In the genomic region with DNA sequence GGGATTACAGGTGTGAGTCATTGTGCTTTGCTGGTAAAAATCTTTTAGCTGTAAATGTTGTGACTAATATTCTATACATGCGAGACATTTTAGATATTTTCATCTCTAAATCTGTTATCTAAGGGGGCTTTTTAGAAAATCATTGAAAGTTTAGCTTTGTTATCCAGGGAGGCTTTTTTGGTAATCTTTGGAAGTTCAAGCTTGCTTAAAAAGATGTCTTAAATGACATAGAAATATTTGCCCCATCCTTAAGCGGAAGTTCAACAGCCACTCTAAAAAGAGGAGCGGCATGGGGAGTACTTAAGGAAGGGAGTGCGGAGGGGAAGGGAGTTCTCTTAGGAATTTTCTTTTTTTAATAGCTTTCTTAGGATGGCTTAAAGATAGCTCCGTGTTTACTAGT, we compare ENCODE assay signal across 25 cellular contexts.
"Had no signal": no experiment of that assay in that cellular context is flagged by ENCODE, and none has a peak within 500 bp of the region (broad histone marks: within the 10 kb centered on the region; RNA-seq: fewer than 3 reads in every experiment).

No MANE protein-coding gene starts in this region.

- H3K36me3 ChIP-seq: lower lobe of right lung, tibial nerve had no signal

- H3K27ac Mint-ChIP-seq: activated CD4-positive, alpha-beta memory T cell treated with anti-CD3 and anti-CD28 coated beads for 36 hours; activated CD4-positive, alpha-beta T cell treated with anti-CD3 and anti-CD28 coated beads, Interleukin-2, amount 10 ng/mL, durations not matched to agents 24 days and 14 days; activated T-helper 1 cell treated with anti-CD3 and anti-CD28 coated beads, Interleukin-12 subunit alpha, Interleukin-12 subunit beta, Interleukin-2, Interleukin-4 antibody, amounts not matched to agents 30 ng/mL and 10 ng/mL and 1 ng/mL, durations not matched to agents 14 hours and 24 hours and 36 hours; natural killer cell treated with Interleukin-12 subunit alpha and Interleukin-12 subunit beta and Interleukin-15 and Interleukin-18, amount 100 ng/mL, for 72 hours had no signal

- H3K36me3 Mint-ChIP-seq: natural killer cell treated with Interleukin-12 subunit alpha and Interleukin-12 subunit beta and Interleukin-15 and Interleukin-18, amount 100 ng/mL, for 72 hours had no signal

- H3K27ac ChIP-seq: heart right ventricle, lower lobe of right lung, tibial nerve had no signal

- H3K4me3 Mint-ChIP-seq: activated CD4-positive, alpha-beta memory T cell treated with anti-CD3 and anti-CD28 coated beads for 36 hours; activated CD4-positive, alpha-beta T cell treated with anti-CD3 and anti-CD28 coated beads, Interleukin-2, amount 10 ng/mL, durations not matched to agents 24 days and 14 days; activated T-helper 1 cell treated with anti-CD3 and anti-CD28 coated beads, Interleukin-12 subunit alpha, Interleukin-12 subunit beta, Interleukin-2, Interleukin-4 antibody, amounts not matched to agents 30 ng/mL and 10 ng/mL and 1 ng/mL, durations not matched to agents 14 hours and 24 hours and 36 hours; natural killer cell treated with Interleukin-12 subunit alpha and Interleukin-12 subunit beta and Interleukin-15 and Interleukin-18, amount 100 ng/mL, for 72 hours had no signal

- ATAC-seq: heart right ventricle; left lobe of liver; lower lobe of right lung; natural killer cell treated with Interleukin-12 subunit alpha and Interleukin-12 subunit beta and Interleukin-15 and Interleukin-18, amount 100 ng/mL, for 72 hours; right cardiac atrium had no signal

- H3K27me3 ChIP-seq: heart right ventricle, spleen, tibial nerve had no signal

- H3K27me3 Mint-ChIP-seq: activated CD4-positive, alpha-beta memory T cell treated with anti-CD3 and anti-CD28 coated beads for 36 hours; activated CD4-positive, alpha-beta T cell treated with anti-CD3 and anti-CD28 coated beads, Interleukin-2, amount 10 ng/mL, durations not matched to agents 24 days and 14 days; natural killer cell treated with Interleukin-12 subunit alpha and Interleukin-12 subunit beta and Interleukin-15 and Interleukin-18, amount 100 ng/mL, for 72 hours had no signal

- H3K9me3 Mint-ChIP-seq: activated CD4-positive, alpha-beta memory T cell treated with anti-CD3 and anti-CD28 coated beads for 36 hours; activated CD4-positive, alpha-beta T cell treated with anti-CD3 and anti-CD28 coated beads, Interleukin-2, amount 10 ng/mL, durations not matched to agents 24 days and 14 days; activated T-helper 1 cell treated with anti-CD3 and anti-CD28 coated beads, Interleukin-12 subunit alpha, Interleukin-12 subunit beta, Interleukin-2, Interleukin-4 antibody, amounts not matched to agents 30 ng/mL and 10 ng/mL and 1 ng/mL, durations not matched to agents 14 hours and 24 hours and 36 hours; natural killer cell treated with Interleukin-12 subunit alpha and Interleukin-12 subunit beta and Interleukin-15 and Interleukin-18, amount 100 ng/mL, for 72 hours had no signal

- DNase-seq: activated CD4-positive, alpha-beta memory T cell treated with anti-CD3 and anti-CD28 coated beads for 36 hours; activated CD4-positive, CD25-positive, alpha-beta regulatory T cell treated with anti-CD3 and anti-CD28 coated beads, Interleukin-2, amount 50 U/mL, for 72 hours; activated CD8-positive, alpha-beta memory T cell treated with anti-CD3 and anti-CD28 coated beads, Interleukin-2, amount 50 U/mL, for 4 hours; activated gamma-delta T cell treated with Interleukin-2 at 50 U/mL for 16 hours; activated naive CD4-positive, alpha-beta T cell treated with anti-CD3 and anti-CD28 coated beads, Interleukin-2, amount 50 U/mL, for 16 hours; activated T-cell treated with anti-CD3 and anti-CD28 coated beads, Interleukin-2, amount 50 U/mL, for 1 hour; amniotic stem cell; caudate nucleus; foreskin fibroblast; heart right ventricle; kidney glomerular epithelial cell; lower lobe of right lung; mesenchymal stem cell; posterior cingulate gyrus; right cardiac atrium; spleen; stimulated activated naive CD4-positive, alpha-beta T cell treated with Interleukin-2 at 50 U/mL for 16 hours; T1000 had no signal

- H3K4me3 ChIP-seq: heart right ventricle, lower lobe of right lung, spleen, tibial nerve had no signal

- FAIRE-seq: astrocyte, endothelial cell of umbilical vein had no signal
